Comparison of ENCODE assay signal across 8 cellular contexts in genomic region chr17:48100160-48100559, GRCh38. TPM values are rescaled to one million over a fixed set of nuclear protein-coding genes. Genes with fewer than 3 reads are reported as not detected.
DNase-seq lines count a peak whose midpoint lies in the region; ATAC-seq and TF ChIP-seq lines count a peak whose summit lies in the region.

No MANE protein-coding gene starts in this region.

- no peak overlapping the region for H2BK20ac ChIP-seq in IMR-90 (ENCODE audit: low read depth, low read length)

- H2AFZ ChIP-seq in IMR-90 (replicated peaks; ENCODE audit: low read length, poor library complexity) = peak overlapping the region; percentile 95

- peak overlapping the region; percentile 78 for H3K9ac ChIP-seq in IMR-90 (ENCODE audit: low read depth, low read length)

- H4K8ac ChIP-seq in IMR-90 (ENCODE audit: low read depth in 2 of 2, low read length in 2 of 2) = peak overlapping the region; percentile 73 to 90; a peak in 3 of 4 replicates

- DNase-seq in AG08395 (ENCODE audit: low spot score) (peak; percentile 8), IMR-90 (peak; percentile 62), cardiac fibroblast (ENCODE audit: low read depth in 2 of 2) (peak; percentile 34 to 70), caudate nucleus (lab: John Stamatoyannopoulos, UW) (no peak), GM10248 (ENCODE audit: extremely low spot score) (no peak), SW480 (ENCODE audit: low spot score) (no peak)
- no peak for DNase-seq in activated CD4-positive, CD25-positive, alpha-beta regulatory T cell (lab: John Stamatoyannopoulos, UW)

- H4K20me1 ChIP-seq in IMR-90 (ENCODE audit: insufficient read depth, low read length) = peaks cover 38% of the 10 kb centered on the region

- TF ChIP-seq POLR2A in IMR-90 (IDR thresholded peaks at IDR 0.05; ENCODE audit: low read depth, low read length) = peak; percentile 39; the same call in 1 of the 2 replicates

- peak overlapping the region; percentile 88 for H3K27ac ChIP-seq in IMR-90 (ENCODE audit: insufficient read depth, low read length)
- H3K27ac ChIP-seq in muscle layer of duodenum (ENCODE audit: low read length) = peak overlapping the region; percentile 83
- no peak overlapping the region for H3K27ac ChIP-seq in caudate nucleus (ENCODE audit: low read depth, low read length)

- peak overlapping the region; percentile 94 for H3K14ac ChIP-seq in IMR-90 (replicated peaks; ENCODE audit: low read depth, low read length)

- H2AK9ac ChIP-seq in IMR-90 (replicated peaks; ENCODE audit: low read depth, low read length, poor library complexity) = peak overlapping the region; percentile 92

- H3K56ac ChIP-seq in IMR-90 (ENCODE audit: extremely low read depth, insufficient read depth, low read length) = peak overlapping the region; percentile 81

- dilution Hi-C loops in IMR-90 (cut with HindIII; ENCODE audit: low sequenced_read_pairs, unreplicated experiment) = no loop called here

- intact Hi-C loops in IMR-90 (cut with micrococcal nuclease) = loop anchor here (2.0 kb wide), 1 partner anchor 75 kb away; no protein-coding TSS in a partner anchor

- peak overlapping the region; percentile 33 for H4K91ac ChIP-seq in IMR-90 (ENCODE audit: insufficient read depth, low read depth, low read length)

- H3K18ac ChIP-seq in IMR-90 (ENCODE audit: low read depth, low read length) = no peak overlapping the region

- no peak for ATAC-seq in IMR-90 (ENCODE audit: low read depth)

- H3K9me3 ChIP-seq in IMR-90 (ENCODE audit: control insufficient read depth, insufficient read depth, low read length) = no peaks in the 10 kb centered on the region
- H3K9me3 ChIP-seq in muscle layer of duodenum (ENCODE audit: control insufficient read depth in 1 of 2, low read length in 2 of 2) = peaks cover 0 to 3% of the 10 kb centered on the region in 2 donors

- no TSS peak for BruUV-seq in IMR-90 (replicated peaks; lab: Mats Ljungman, UMichigan)

- TF ChIP-seq CTCF in IMR-90 (conservative IDR thresholded peaks at IDR 0.05; ENCODE audit: low read depth, low read length) (no peak), cardiac fibroblast (IDR thresholded peaks at IDR 0.05; ENCODE audit: low read depth, low read length) (no peak), GM10248 (IDR thresholded peaks at IDR 0.05; ENCODE audit: control extremely low read depth, extremely low read depth, low read depth, missing control alignments) (no peak)

- in situ Hi-C loops in IMR-90 (cut with MboI; ENCODE audit: low sequenced_read_pairs) = no loop called here

- WGBS in IMR-90 (ENCODE audit: extremely low coverage in 2 of 2, insufficient read length in 1 of 2), 2 experiments = 5 to 100% methylated on average over 4 to 6 of the region's 10 CpGs

- POLR2A ChIA-PET in IMR-90 (lab: Charles Lee; ENCODE audit: unreplicated experiment) (no interaction called here), GM10248 (lab: Yijun Ruan, JAX) (no interaction called here)

- no peak for TF ChIP-seq RAD21 in IMR-90 (IDR thresholded peaks at IDR 0.05; ENCODE audit: low read length)

- H2BK120ac ChIP-seq in IMR-90 (ENCODE audit: low read depth, low read length) = peak overlapping the region; percentile 47; the same call in 1 of the 2 replicates

- no peak overlapping the region; the same call in 1 of the 2 replicates for H4K5ac ChIP-seq in IMR-90 (ENCODE audit: low read depth, low read length)

- H3K4me1 ChIP-seq in IMR-90 (ENCODE audit: control insufficient read depth, insufficient read depth, low read length) (peaks cover 2% of the 10 kb centered on the region; the same call in 1 of the 2 replicates), muscle layer of duodenum (ENCODE audit: control insufficient read depth in 1 of 2, insufficient read depth in 2 of 2, low read length in 2 of 2) (peaks cover 4% of the 10 kb centered on the region in 2 donors)

- no peaks in the 10 kb centered on the region for H3K9me1 ChIP-seq in IMR-90 (ENCODE audit: insufficient read depth, low read length)

- peak overlapping the region; percentile 86; the same call in 1 of the 2 replicates for H3K23ac ChIP-seq in IMR-90 (ENCODE audit: low read depth, low read length)

- peaks cover 2% of the 10 kb centered on the region for H3K36me3 ChIP-seq in IMR-90 (ENCODE audit: control insufficient read depth, insufficient read depth, low read length)
- no peaks in the 10 kb centered on the region for H3K36me3 ChIP-seq in muscle layer of duodenum (ENCODE audit: control insufficient read depth in 1 of 2, insufficient read depth in 2 of 2, low read length in 2 of 2)

- H2AK5ac ChIP-seq in IMR-90 (ENCODE audit: low read depth, low read length) = peak overlapping the region; percentile 79

- no peaks in the 10 kb centered on the region for H3K27me3 ChIP-seq in IMR-90 (ENCODE audit: control insufficient read depth, insufficient read depth, low read length)
- no peaks in the 10 kb centered on the region for H3K27me3 ChIP-seq in muscle layer of duodenum (ENCODE audit: low read depth, low read length)

- H3K79me1 ChIP-seq in IMR-90 (ENCODE audit: low read depth in 1 of 2, low read length in 2 of 2) = peaks cover 0 to 22% of the 10 kb centered on the region in 2 experiments; a peak in 2 of 4 replicates

- CTCF ChIA-PET in IMR-90 (lab: Yijun Ruan, JAX) (interaction anchor here (1.0 to 1.2 kb wide), 2 partner anchors 32 to 153 kb away, joined by 3 read pairs; no protein-coding TSS in a partner anchor), GM10248 (lab: Yijun Ruan, JAX) (interaction anchor here (1.0 to 2.2 kb wide), 7 partner anchors 10 to 518 kb away, joined by 3 to 9 read pairs (median 4); no protein-coding TSS in a partner anchor)

- H3K4me2 ChIP-seq in IMR-90 (ENCODE audit: low read depth, low read length) = peak overlapping the region; percentile 65

- H2BK15ac ChIP-seq in IMR-90 (ENCODE audit: low read depth, low read length) = no peak overlapping the region

- peak overlapping the region; percentile 83 for H2BK5ac ChIP-seq in IMR-90 (ENCODE audit: low read depth, low read length, poor library complexity, severe bottlenecking)

- H3K4me3 ChIP-seq in IMR-90 (ENCODE audit: insufficient read depth, low read depth, low read length) (peak overlapping the region; percentile 90), cardiac fibroblast (replicated peaks in 1 of 2; ENCODE audit: low read depth in 2 of 2, low read length in 2 of 2) (peak overlapping the region; percentile 90 to 92), muscle layer of duodenum (ENCODE audit: low read depth in 1 of 2, low read length in 2 of 2) (peak overlapping the region; percentile 69 to 94)

- peak overlapping the region; percentile 89 for H3K4ac ChIP-seq in IMR-90 (ENCODE audit: low read depth, low read length)

TF ChIP-seq in IMR-90, 13 proteins besides CTCF, POLR2A, EP300 and RAD21:
- TF ChIP-seq MAFK (IDR thresholded peaks at IDR 0.05; ENCODE audit: low read depth, low read length) (no peak), CHD1 (IDR thresholded peaks at IDR 0.05; ENCODE audit: low read depth, low read length) (no peak), CEBPB (IDR thresholded peaks at IDR 0.05; ENCODE audit: low read depth, low read length) (peak; percentile 54; the same call in 1 of the 2 replicates), BHLHE40 (IDR thresholded peaks at IDR 0.05; ENCODE audit: low read depth, low read length) (no peak)

RNA-seq across cellular contexts. Expression of gene CBX1, which starts 1.1 kb away (rescaled TPM):
- 35.0 and 52.2 TPM in 2 replicates for total RNA-seq in IMR-90 (2012; rRNA removed)
- polyA plus RNA-seq in IMR-90 (2012; rRNA removed) = 42.9 and 54.9 TPM in 2 replicates
- 12.5 and 21.0 TPM in 2 replicates for polyA plus RNA-seq in IMR-90 (2012; cell fraction: cytosol; rRNA removed)
- 3.3 and 19.8 TPM in 2 replicates for polyA plus RNA-seq in IMR-90 (2012; cell fraction: nucleus; rRNA removed; ENCODE audit: low replicate concordance)

RNA-seq across cellular contexts. Expression of gene SNX11, which starts 7.4 kb away (rescaled TPM):
- total RNA-seq in IMR-90 (2012; rRNA removed) = 11.7 and 14.7 TPM in 2 replicates
- polyA plus RNA-seq in IMR-90 (2012; rRNA removed) = 12.5 and 16.9 TPM in 2 replicates
- polyA plus RNA-seq in IMR-90 (2012; cell fraction: cytosol; rRNA removed) = 6.7 and 13.4 TPM in 2 replicates
- 7.7 and 17.2 TPM in 2 replicates for polyA plus RNA-seq in IMR-90 (2012; cell fraction: nucleus; rRNA removed; ENCODE audit: low replicate concordance)

RNA-seq across cellular contexts. Expression of gene NFE2L1, which starts 52.0 kb away (rescaled TPM):
- total RNA-seq in IMR-90 (2012; rRNA removed) = 35.6 and 42.8 TPM in 2 replicates
- 122 and 125 TPM in 2 replicates for polyA plus RNA-seq in IMR-90 (2012; rRNA removed)
- polyA plus RNA-seq in IMR-90 (2012; cell fraction: cytosol; rRNA removed) = 97.7 and 130 TPM in 2 replicates
- polyA plus RNA-seq in IMR-90 (2012; cell fraction: nucleus; rRNA removed; ENCODE audit: low replicate concordance) = 91.5 and 108 TPM in 2 replicates

Comparison
In these comparisons a context has a peak if more than half of its experiments do, and no peak if none do; other contexts are left out.
1. DNase-seq: peak in AG08395 (single experiment), IMR-90 (single experiment) and cardiac fibroblast (2 of 2); none in caudate nucleus (0 of 61), GM10248 (single experiment), activated CD4-positive, CD25-positive, alpha-beta regulatory T cell (0 of 4) and SW480 (single experiment).
2. Peak in every context shown above with its lines, with median percentiles within 50 percentile points of each other: H3K4me3 ChIP-seq.